1 cellular context compared by ENCODE assay signal in the genomic region with DNA sequence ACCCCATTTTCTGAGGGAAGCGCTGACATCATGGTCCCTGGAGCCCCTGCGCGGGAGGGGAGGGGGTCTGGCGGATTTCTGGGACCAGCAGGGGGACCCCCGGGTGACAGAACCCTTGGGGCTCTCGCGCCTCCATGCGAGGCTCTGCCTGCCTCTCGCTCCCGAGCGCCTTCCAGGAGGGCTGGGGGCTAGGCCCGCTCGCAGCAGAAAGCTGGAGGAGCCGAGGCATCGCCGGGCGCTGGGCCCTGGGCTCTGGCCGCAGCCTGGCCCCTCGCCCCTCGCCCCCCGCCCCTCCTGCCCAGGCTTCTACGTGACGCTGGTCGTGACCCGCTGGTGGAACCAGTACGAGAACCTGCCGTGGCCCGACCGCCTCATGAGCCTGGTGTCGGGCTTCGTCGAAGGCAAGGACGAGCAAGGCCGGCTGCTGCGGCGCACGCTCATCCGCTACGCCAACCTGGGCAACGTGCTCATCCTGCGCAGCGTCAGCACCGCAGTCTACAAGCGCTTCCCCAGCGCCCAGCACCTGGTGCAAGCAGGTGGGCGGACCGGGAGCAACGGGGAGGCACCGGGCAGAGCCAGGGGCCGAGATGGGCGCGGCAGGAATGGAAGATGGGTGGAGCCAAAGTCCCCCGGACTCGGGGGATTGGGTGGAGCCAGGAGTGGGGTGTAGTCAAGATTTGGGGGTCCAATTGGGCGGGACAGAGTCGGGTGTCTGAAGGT.
TF ChIP-seq lines count a peak whose summit lies in the region.

No MANE protein-coding gene starts in this region.

TF ChIP-seq in WTC11, 78 proteins besides CTCF, POLR2A, EP300 and RAD21 (continued from another document):
- TF ChIP-seq, protein P1, sequence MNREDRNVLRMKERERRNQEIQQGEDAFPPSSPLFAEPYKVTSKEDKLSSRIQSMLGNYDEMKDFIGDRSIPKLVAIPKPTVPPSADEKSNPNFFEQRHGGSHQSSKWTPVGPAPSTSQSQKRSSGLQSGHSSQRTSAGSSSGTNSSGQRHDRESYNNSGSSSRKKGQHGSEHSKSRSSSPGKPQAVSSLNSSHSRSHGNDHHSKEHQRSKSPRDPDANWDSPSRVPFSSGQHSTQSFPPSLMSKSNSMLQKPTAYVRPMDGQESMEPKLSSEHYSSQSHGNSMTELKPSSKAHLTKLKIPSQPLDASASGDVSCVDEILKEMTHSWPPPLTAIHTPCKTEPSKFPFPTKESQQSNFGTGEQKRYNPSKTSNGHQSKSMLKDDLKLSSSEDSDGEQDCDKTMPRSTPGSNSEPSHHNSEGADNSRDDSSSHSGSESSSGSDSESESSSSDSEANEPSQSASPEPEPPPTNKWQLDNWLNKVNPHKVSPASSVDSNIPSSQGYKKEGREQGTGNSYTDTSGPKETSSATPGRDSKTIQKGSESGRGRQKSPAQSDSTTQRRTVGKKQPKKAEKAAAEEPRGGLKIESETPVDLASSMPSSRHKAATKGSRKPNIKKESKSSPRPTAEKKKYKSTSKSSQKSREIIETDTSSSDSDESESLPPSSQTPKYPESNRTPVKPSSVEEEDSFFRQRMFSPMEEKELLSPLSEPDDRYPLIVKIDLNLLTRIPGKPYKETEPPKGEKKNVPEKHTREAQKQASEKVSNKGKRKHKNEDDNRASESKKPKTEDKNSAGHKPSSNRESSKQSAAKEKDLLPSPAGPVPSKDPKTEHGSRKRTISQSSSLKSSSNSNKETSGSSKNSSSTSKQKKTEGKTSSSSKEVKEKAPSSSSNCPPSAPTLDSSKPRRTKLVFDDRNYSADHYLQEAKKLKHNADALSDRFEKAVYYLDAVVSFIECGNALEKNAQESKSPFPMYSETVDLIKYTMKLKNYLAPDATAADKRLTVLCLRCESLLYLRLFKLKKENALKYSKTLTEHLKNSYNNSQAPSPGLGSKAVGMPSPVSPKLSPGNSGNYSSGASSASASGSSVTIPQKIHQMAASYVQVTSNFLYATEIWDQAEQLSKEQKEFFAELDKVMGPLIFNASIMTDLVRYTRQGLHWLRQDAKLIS (CRISPR knock-in tag; IDR thresholded peaks at IDR 0.05; ENCODE audit: borderline replicate concordance): no peak
- TF ChIP-seq JAZF1 (CRISPR knock-in tag; IDR thresholded peaks at IDR 0.05): no peak
